11 cellular contexts compared by ENCODE assay signal in genomic region chr6:109298605-109299004, GRCh38.
"Had no signal": no experiment of that assay in that cellular context is flagged by ENCODE, and none has a peak within 500 bp of the region (broad histone marks: within the 10 kb centered on the region; RNA-seq: fewer than 3 reads in every experiment).

No MANE protein-coding gene starts in this region.

- ATAC-seq: naive thymus-derived CD8-positive, alpha-beta T cell had no signal

- H3K27me3 ChIP-seq: right lobe of liver had no signal

- DNase-seq: activated CD4-positive, alpha-beta T cell treated with anti-CD3 and anti-CD28 coated beads, Interleukin-2, amount 50 U/mL, for 1 hour; activated CD4-positive, CD25-positive, alpha-beta regulatory T cell; activated naive CD4-positive, alpha-beta T cell treated with anti-CD3 and anti-CD28 coated beads, Interleukin-2, amount 10 ng/mL, durations not matched to agents 7 days and 5 days; activated T-cell treated with anti-CD3 and anti-CD28 coated beads for 4 hours; immature natural killer cell; naive thymus-derived CD8-positive, alpha-beta T cell; posterior cingulate gyrus; right lobe of liver; spleen; stimulated activated CD4-positive, alpha-beta T cell treated with anti-CD3 and anti-CD28 coated beads, Interleukin-2, amount 100 ng/mL, for 24 hours; stimulated activated naive B cell treated with anti-CD40 and anti-IgM and Interleukin-4, amounts not matched to agents 10 μg/mL and 1 μg/mL and 100 μg/mL, for 72 hours had no signal

- H3K9me3 ChIP-seq: right lobe of liver, spleen had no signal

- H3K36me3 ChIP-seq: right lobe of liver, spleen had no signal

- H3K27ac ChIP-seq: right lobe of liver, spleen had no signal

- H3K4me3 ChIP-seq: right lobe of liver, spleen had no signal
